ENCODE assay signal across 8 cellular contexts in the genomic region with DNA sequence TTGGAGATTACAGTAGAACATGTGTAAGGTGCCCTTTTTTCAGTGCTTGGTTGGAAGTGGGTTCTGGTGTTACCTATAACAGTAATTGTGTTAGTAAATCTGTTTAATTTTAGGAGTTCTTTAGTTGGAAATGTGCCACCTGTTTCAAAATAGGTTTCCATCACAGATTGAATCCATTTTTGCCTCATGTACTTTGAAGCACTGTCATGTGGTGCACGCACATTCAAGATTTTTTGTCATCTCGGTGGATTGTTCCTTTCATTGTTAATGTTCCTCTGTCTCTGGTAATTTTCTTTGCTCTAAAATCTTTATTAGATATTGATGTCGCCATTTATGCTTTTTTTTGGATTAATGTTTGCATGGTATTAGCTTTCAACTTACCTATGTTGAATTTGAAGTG. TPM values are rescaled to one million over a fixed set of nuclear protein-coding genes. Genes with fewer than 3 reads are reported as not detected.
DNase-seq lines count a peak whose midpoint lies in the region; ATAC-seq and TF ChIP-seq lines count a peak whose summit lies in the region.

No MANE protein-coding gene starts in this region.

- H3K9me2 ChIP-seq in hepatocyte (replicated peaks; ENCODE audit: insufficient read depth): no peaks in the 10 kb centered on the region

- peaks cover 50% of the 10 kb centered on the region for H3K79me2 ChIP-seq in hepatocyte

- peak overlapping the region; percentile 92 for H3K4me3 ChIP-seq in WI38 (ENCODE audit: low read depth, low read length)
- H3K4me3 ChIP-seq in hepatocyte: peak overlapping the region; percentile 41
- H3K4me3 ChIP-seq in stomach: peak overlapping the region; percentile 90 to 99 (median 92)

- peaks cover 31% of the 10 kb centered on the region for H3K9me3 Mint-ChIP-seq in activated CD4-positive, alpha-beta T cell treated with anti-CD3 and anti-CD28 coated beads, Interleukin-2, amount 10 ng/mL, durations not matched to agents 7 days and 5 days

- intact Hi-C loops in stomach (cut with DNase I; ENCODE audit: low total_unique reads): no loop called here

- TF ChIP-seq CTCF in WI38 (IDR thresholded peaks at IDR 0.05; ENCODE audit: low read depth, low read length) (no peak), hepatocyte (IDR thresholded peaks at IDR 0.05; ENCODE audit: poor library complexity) (no peak), stomach (IDR thresholded peaks at IDR 0.05) (no peak)

- H3K4me1 Mint-ChIP-seq in activated CD4-positive, alpha-beta T cell treated with anti-CD3 and anti-CD28 coated beads, Interleukin-2, amount 10 ng/mL, durations not matched to agents 7 days and 5 days: peaks cover 43% of the 10 kb centered on the region

- no peaks in the 10 kb centered on the region for H3K9me3 ChIP-seq in hepatocyte (ENCODE audit: low read depth)
- H3K9me3 ChIP-seq in stomach: no peaks in the 10 kb centered on the region

- 96% methylated on average over 3 of the region's 3 CpGs for whole genome bisulfite sequencing in hepatocyte (ENCODE audit: low lambda C conversion rate, missing lambda C conversion rate)
- 82 to 90% (median 88%) methylated on average over 3 of the region's 3 CpGs for WGBS in stomach, 5 donors

- no peaks in the 10 kb centered on the region for H4K20me1 ChIP-seq in hepatocyte (ENCODE audit: insufficient read depth, poor library complexity, severe bottlenecking)

- H3K4me1 ChIP-seq in hepatocyte (ENCODE audit: insufficient read depth) (peaks cover 11% of the 10 kb centered on the region), stomach (peaks cover 9 to 34% (median 22%) of the 10 kb centered on the region in 4 donors)

- H3K27me3 Mint-ChIP-seq in activated CD4-positive, alpha-beta T cell treated with anti-CD3 and anti-CD28 coated beads, Interleukin-2, amount 10 ng/mL, durations not matched to agents 7 days and 5 days: peaks cover 14% of the 10 kb centered on the region

- TF ChIP-seq POLR2A in stomach (IDR thresholded peaks at IDR 0.05): no peak

- POLR2A ChIA-PET in activated CD4-positive, alpha-beta T cell treated with anti-CD3 and anti-CD28 coated beads, Interleukin-2, amount 10 ng/mL, durations not matched to agents 7 days and 5 days (lab: Charles Lee): no interaction called here

- H2AFZ ChIP-seq in hepatocyte: peak overlapping the region; percentile 51

- CTCF ChIA-PET in activated CD4-positive, alpha-beta T cell treated with anti-CD3 and anti-CD28 coated beads, Interleukin-2, amount 10 ng/mL, durations not matched to agents 7 days and 5 days (lab: Charles Lee): interaction anchor here (0.7 kb wide), 1 partner anchor 38 kb away, joined by 3 read pairs; no protein-coding TSS in a partner anchor

- H3K36me3 Mint-ChIP-seq in activated CD4-positive, alpha-beta T cell treated with anti-CD3 and anti-CD28 coated beads, Interleukin-2, amount 10 ng/mL, durations not matched to agents 7 days and 5 days (ENCODE audit: low read depth): peaks cover 50% of the 10 kb centered on the region

- H3K27ac ChIP-seq in hepatocyte (peak overlapping the region; percentile 82), stomach (no peak overlapping the region)

- DNase-seq in activated CD4-positive, alpha-beta T cell treated with anti-CD3 and anti-CD28 coated beads, Interleukin-2, amount 10 ng/mL, durations not matched to agents 7 days and 5 days: no peak
- DNase-seq in activated CD4-positive, alpha-beta T cell treated with anti-CD3 and anti-CD28 coated beads for 48 hours: no peak
- DNase-seq in hepatocyte (ENCODE audit: low spot score) (no peak), stomach (no peak), T-helper 9 cell (no peak), SIG-M5 (lab: John Stamatoyannopoulos, UW) (no peak)

- H3K4me3 Mint-ChIP-seq in activated CD4-positive, alpha-beta T cell treated with anti-CD3 and anti-CD28 coated beads, Interleukin-2, amount 10 ng/mL, durations not matched to agents 7 days and 5 days: peak overlapping the region; percentile 85

- peak overlapping the region; percentile 82 for H3K4me2 ChIP-seq in hepatocyte

- no peaks in the 10 kb centered on the region for H3K27me3 ChIP-seq in hepatocyte
- no peaks in the 10 kb centered on the region for H3K27me3 ChIP-seq in stomach

- no peak for TF ChIP-seq EP300 in stomach (IDR thresholded peaks at IDR 0.05)

- H3K27ac Mint-ChIP-seq in activated CD4-positive, alpha-beta T cell treated with anti-CD3 and anti-CD28 coated beads, Interleukin-2, amount 10 ng/mL, durations not matched to agents 7 days and 5 days: peak overlapping the region; percentile 95

- no peak for ATAC-seq in GM19395 (IDR thresholded peaks at IDR 0.05; ENCODE audit: unreplicated experiment)

- no peaks in the 10 kb centered on the region for H3K36me3 ChIP-seq in hepatocyte (replicated peaks; ENCODE audit: insufficient read depth, low read depth)
- peaks cover 0 to 8% (median 0%) of the 10 kb centered on the region in 4 donors for H3K36me3 ChIP-seq in stomach

RNA-seq across cellular contexts. Expression of a gene that starts 1.3 kb away (rescaled TPM):
- total RNA-seq in activated CD4-positive, alpha-beta T cell treated with anti-CD3 and anti-CD28 coated beads, Interleukin-2, amount 10 ng/mL, durations not matched to agents 7 days and 5 days: 10 to 100 TPM; 29.8 to 30.5 TPM
- total RNA-seq in hepatocyte (16.9 and 23.8 TPM in 2 replicates), stomach (100 to 1,000 TPM in 2 of 5 donors, 10 to 100 TPM in 3; 23.3 to 128 (median 76.0) TPM)
- polyA plus RNA-seq in hepatocyte (12.9 and 14.6 TPM in 2 replicates), stomach (10 to 100 TPM; 10.6 to 21.2 (median 13.4) TPM)

Comparison
In these comparisons a context has a peak if more than half of its experiments do, and no peak if none do; other contexts are left out.
1. H3K4me3 ChIP-seq: peak in every context shown above with its lines; median percentile 92 in stomach; 92 in WI38; 41 in hepatocyte.